ENCODE assay signal across 17 cellular contexts in the genomic region with DNA sequence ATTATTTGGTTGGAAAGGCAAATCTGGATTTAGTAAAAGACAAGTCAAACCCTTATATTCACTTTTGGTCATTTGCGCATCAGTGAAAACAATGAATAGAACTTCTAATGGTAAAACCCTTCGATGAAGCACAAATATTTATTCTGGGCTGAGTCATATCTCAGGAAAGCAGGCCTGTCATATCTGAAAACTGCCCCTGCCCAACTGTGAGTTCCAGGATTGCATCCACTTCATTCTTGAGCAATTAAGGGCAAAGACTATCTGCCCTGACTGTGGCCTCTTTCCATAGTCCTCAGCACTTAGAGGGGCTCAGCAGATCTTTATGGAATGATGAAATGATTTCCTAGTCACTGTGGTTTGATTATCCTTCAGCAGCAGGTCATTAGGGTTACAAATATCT.
DNase-seq lines count a peak whose midpoint lies in the region; ATAC-seq and TF ChIP-seq lines count a peak whose summit lies in the region.
"Had no signal": no experiment of that assay in that cellular context is flagged by ENCODE, and none has a peak within 500 bp of the region (broad histone marks: within the 10 kb centered on the region; RNA-seq: fewer than 3 reads in every experiment).

No MANE protein-coding gene starts in this region.

- CTCF ChIA-PET in mammary epithelial cell (lab: Charles Lee; ENCODE audit: low non-redundant PET) = no interaction called here

- no peaks in the 10 kb centered on the region for H3K27me3 ChIP-seq in mammary epithelial cell (ENCODE audit: insufficient read depth, low read length)
- H3K27me3 ChIP-seq in breast epithelium = no peaks in the 10 kb centered on the region
- no peaks in the 10 kb centered on the region for H3K27me3 ChIP-seq in psoas muscle (ENCODE audit: insufficient read depth in 3 of 3, low read length in 2 of 3)

- H3K9ac ChIP-seq in mammary epithelial cell (ENCODE audit: insufficient read depth, low read length) = no peak overlapping the region

- no peak overlapping the region for H3K4me2 ChIP-seq in mammary epithelial cell (ENCODE audit: insufficient read depth, low read depth, low read length)

- H3K36me3 ChIP-seq in mammary epithelial cell (ENCODE audit: insufficient read depth, low read length) = no peaks in the 10 kb centered on the region
- H3K36me3 ChIP-seq in breast epithelium = no peaks in the 10 kb centered on the region
- H3K36me3 ChIP-seq in psoas muscle (ENCODE audit: insufficient read depth in 1 of 2, low read depth in 1 of 2) = no peaks in the 10 kb centered on the region

- 91% methylated on average over 2 of the region's 2 CpGs for WGBS in mammary epithelial cell (ENCODE audit: low coverage, missing lambda C conversion rate)
- WGBS in psoas muscle, 3 donors = 94 to 99% (median 97%) methylated on average over 2 of the region's 2 CpGs

- dilution Hi-C loops in mammary epithelial cell (cut with HindIII; ENCODE audit: low sequenced_read_pairs) = no loop called here

- H3K9me3 ChIP-seq in mammary epithelial cell (replicated peaks; ENCODE audit: insufficient read depth, low read length) (no peaks in the 10 kb centered on the region), breast epithelium (no peaks in the 10 kb centered on the region), psoas muscle (peaks cover 1% of the 10 kb centered on the region)

- intact Hi-C loops in mammary epithelial cell (cut with micrococcal nuclease) (no loop called here), breast epithelium (cut with DNase I; ENCODE audit: low total_unique reads) (no loop called here), psoas muscle (cut with DNase I) (no loop called here)

- H2AFZ ChIP-seq in mammary epithelial cell (ENCODE audit: low read depth, low read length) = no peak overlapping the region

- H3K4me3 ChIP-seq in mammary epithelial cell (replicated peaks in 1 of 3; ENCODE audit: insufficient read depth in 1 of 3, low read depth in 2 of 3, low read length in 3 of 3) (no peak overlapping the region), breast epithelium (no peak overlapping the region), psoas muscle (no peak overlapping the region)
- H3K4me3 ChIP-seq: K562 had no signal

- H3K27ac ChIP-seq in mammary epithelial cell (ENCODE audit: insufficient read depth, low read depth, low read length) (no peak overlapping the region), breast epithelium (no peak overlapping the region), psoas muscle (no peak overlapping the region)

- TF ChIP-seq CTCF in mammary epithelial cell (conservative IDR thresholded peaks at IDR 0.05 in 1 of 2, IDR thresholded peaks at IDR 0.05 in 1 of 2; ENCODE audit: extremely low read depth in 1 of 2, insufficient read depth in 1 of 2, low read depth in 1 of 2, low read length in 2 of 2) (no peak), breast epithelium (IDR thresholded peaks at IDR 0.05) (no peak), psoas muscle (IDR thresholded peaks at IDR 0.05) (no peak)

- H3K4me1 ChIP-seq in mammary epithelial cell (ENCODE audit: insufficient read depth, low read length) (no peaks in the 10 kb centered on the region), breast epithelium (no peaks in the 10 kb centered on the region), psoas muscle (no peaks in the 10 kb centered on the region)

- no peaks in the 10 kb centered on the region for H3K79me2 ChIP-seq in mammary epithelial cell (ENCODE audit: insufficient read depth, low read length)

- no peaks in the 10 kb centered on the region for H4K20me1 ChIP-seq in mammary epithelial cell (ENCODE audit: insufficient read depth, low read length)

- DNase-seq in mammary epithelial cell (peak; percentile 8), breast epithelium (ENCODE audit: low spot score in 2 of 2) (no peak), amniotic stem cell (lab: John Stamatoyannopoulos, UW) (peak; percentile 1), kidney glomerular epithelial cell (lab: John Stamatoyannopoulos, UW) (peak; percentile 9), psoas muscle (no peak)
- DNase-seq: 8988T, C1 segment of cervical spinal cord, DMS 273 treated with DMSO at 0.1 percent for 48 hours, H9, NCI-H187 treated with DMSO at 0.1 percent for 48 hours, NCI-H446 treated with DMSO at 0.1 percent for 48 hours, NCI-H748 treated with DMSO at 0.1 percent for 48 hours had no signal

- no peak for TF ChIP-seq POLR2A in breast epithelium (IDR thresholded peaks at IDR 0.05)

- BruUV-seq in mammary epithelial cell (replicated peaks; lab: Mats Ljungman, UMichigan) = no TSS peak

- ATAC-seq in GM21367 (IDR thresholded peaks at IDR 0.05; ENCODE audit: unreplicated experiment) = no peak
- no peak for ATAC-seq in psoas muscle
- no peak for ATAC-seq in HG03280 (IDR thresholded peaks at IDR 0.05; ENCODE audit: unreplicated experiment)
- ATAC-seq in HG03432 (IDR thresholded peaks at IDR 0.05; ENCODE audit: unreplicated experiment) = no peak
- ATAC-seq: K562, Panc1 had no signal

- in situ Hi-C loops in mammary epithelial cell (cut with MboI; ENCODE audit: low sequenced_read_pairs in 2 of 2) = no loop called here

Comparison
In these comparisons a context has a peak if more than half of its experiments do, and no peak if none do; other contexts are left out.
1. DNase-seq: peak in mammary epithelial cell (single experiment), amniotic stem cell (single experiment) and kidney glomerular epithelial cell (single experiment); none in breast epithelium (0 of 2) and psoas muscle (0 of 2).